Comparison of ENCODE assay signal across 8 cellular contexts in genomic region chr13:25375727-25376358, GRCh38. TPM values are rescaled to one million over a fixed set of nuclear protein-coding genes. Genes with fewer than 3 reads are reported as not detected.
DNase-seq lines count a peak whose midpoint lies in the region; ATAC-seq and TF ChIP-seq lines count a peak whose summit lies in the region.

No MANE protein-coding gene starts in this region.

- H3K79me2 ChIP-seq in GM23248 (ENCODE audit: insufficient read depth): no peaks in the 10 kb centered on the region

- no peak for ATAC-seq in GM18502 (IDR thresholded peaks at IDR 0.05; ENCODE audit: poor library complexity, unreplicated experiment)

- H3K9me2 ChIP-seq in GM23248 (ENCODE audit: insufficient read depth): no peaks in the 10 kb centered on the region

- H3K27ac Mint-ChIP-seq in Calu3 (ENCODE audit: unreplicated experiment): no peak overlapping the region
- H3K27ac Mint-ChIP-seq in activated naive CD4-positive, alpha-beta T cell treated with anti-CD3 and anti-CD28 coated beads, Interleukin-2, amount 10 ng/mL, durations not matched to agents 7 days and 5 days: no peak overlapping the region

- no peak overlapping the region for H3K4me2 ChIP-seq in GM23248 (ENCODE audit: unreplicated experiment)

- peaks cover 44% of the 10 kb centered on the region for H3K27me3 ChIP-seq in GM23248 (replicated peaks; ENCODE audit: insufficient read depth)

- no TSS peak for BruUV-seq in Calu3 (replicated peaks; lab: Mats Ljungman, UMichigan)

- in situ Hi-C loops in GM23248 (cut with MboI): no loop called here

- no peaks in the 10 kb centered on the region for H3F3A ChIP-seq in GM23248 (ENCODE audit: insufficient read depth)

- peaks cover 63% of the 10 kb centered on the region for H3K27me3 Mint-ChIP-seq in Calu3 (ENCODE audit: unreplicated experiment)
- peaks cover 65% of the 10 kb centered on the region for H3K27me3 Mint-ChIP-seq in activated naive CD4-positive, alpha-beta T cell treated with anti-CD3 and anti-CD28 coated beads, Interleukin-2, amount 10 ng/mL, durations not matched to agents 7 days and 5 days

- no peak overlapping the region for H3K4me3 ChIP-seq in GM23248

- no peaks in the 10 kb centered on the region for H3K4me1 Mint-ChIP-seq in Calu3 (ENCODE audit: low read depth, unreplicated experiment)
- peaks cover 7% of the 10 kb centered on the region for H3K4me1 Mint-ChIP-seq in activated naive CD4-positive, alpha-beta T cell treated with anti-CD3 and anti-CD28 coated beads, Interleukin-2, amount 10 ng/mL, durations not matched to agents 7 days and 5 days

- DNase-seq in Calu3 (peak; percentile 36), GM23248 (peak; percentile 48), NCI-H526 (lab: John Stamatoyannopoulos, UW) (peak; percentile 35 to 81), iPS-NIHi11 (ENCODE audit: low spot score) (peak; percentile 62), NCI-H1436 treated with DMSO at 0.1 percent for 48 hours (lab: John Stamatoyannopoulos, UW) (no peak)
- peak; percentile 43 for DNase-seq in activated naive CD4-positive, alpha-beta T cell treated with anti-CD3 and anti-CD28 coated beads, Interleukin-2, amount 10 ng/mL, durations not matched to agents 7 days and 5 days
- peak; percentile 15 for DNase-seq in stimulated activated CD8-positive, alpha-beta memory T cell treated with anti-CD3 and anti-CD28 coated beads, Interleukin-12 subunit alpha, Interleukin-12 subunit beta, amount 100 ng/mL, for 1 hour (ENCODE audit: low read depth)

- peak; percentile 64 for TF ChIP-seq CTCF in Calu3 (IDR thresholded peaks at IDR 0.05; ENCODE audit: unreplicated experiment)

- no peaks in the 10 kb centered on the region for H3K36me3 Mint-ChIP-seq in Calu3 (ENCODE audit: insufficient read depth, unreplicated experiment)
- no peaks in the 10 kb centered on the region for H3K36me3 Mint-ChIP-seq in activated naive CD4-positive, alpha-beta T cell treated with anti-CD3 and anti-CD28 coated beads, Interleukin-2, amount 10 ng/mL, durations not matched to agents 7 days and 5 days

- no peaks in the 10 kb centered on the region for H3K36me3 ChIP-seq in GM23248 (ENCODE audit: low read depth)

- CTCF ChIA-PET in Calu3 (lab: Charles Lee): interaction anchor here (0.5 to 0.7 kb wide), 2 partner anchors 32 to 323 kb away, joined by 3 read pairs; no protein-coding TSS in a partner anchor
- CTCF ChIA-PET in activated naive CD4-positive, alpha-beta T cell treated with anti-CD3 and anti-CD28 coated beads, Interleukin-2, amount 10 ng/mL, durations not matched to agents 7 days and 5 days (lab: Charles Lee): interaction anchor here (0.7 to 3.0 kb wide), 13 partner anchors 8 to 381 kb away, joined by 3 to 24 read pairs (median 4); no protein-coding TSS in a partner anchor

- H3K4me1 ChIP-seq in GM23248 (ENCODE audit: insufficient read depth): no peaks in the 10 kb centered on the region

- WGBS in GM23248 (ENCODE audit: low coverage in 1 of 2, low lambda C conversion rate in 2 of 2, missing lambda C conversion rate in 2 of 2), 2 experiments: 13 to 14% methylated on average over 9 of the region's 9 CpGs

- H4K20me1 ChIP-seq in GM23248 (ENCODE audit: insufficient read depth): no peaks in the 10 kb centered on the region

- no peaks in the 10 kb centered on the region for H3K9me3 Mint-ChIP-seq in Calu3 (ENCODE audit: low read depth, unreplicated experiment)
- H3K9me3 Mint-ChIP-seq in activated naive CD4-positive, alpha-beta T cell treated with anti-CD3 and anti-CD28 coated beads, Interleukin-2, amount 10 ng/mL, durations not matched to agents 7 days and 5 days: no peaks in the 10 kb centered on the region

- no peak overlapping the region for H3K9ac ChIP-seq in GM23248

- H3K9me3 ChIP-seq in GM23248 (ENCODE audit: low read depth): no peaks in the 10 kb centered on the region

- no peak overlapping the region for H2AFZ ChIP-seq in GM23248

- H3K4me3 Mint-ChIP-seq in Calu3 (ENCODE audit: low read depth, unreplicated experiment): no peak overlapping the region
- no peak overlapping the region for H3K4me3 Mint-ChIP-seq in activated naive CD4-positive, alpha-beta T cell treated with anti-CD3 and anti-CD28 coated beads, Interleukin-2, amount 10 ng/mL, durations not matched to agents 7 days and 5 days

- intact Hi-C loops in Calu3 (cut with micrococcal nuclease; ENCODE audit: unreplicated experiment): no loop called here

- H3K27ac ChIP-seq in GM23248: no peak overlapping the region

RNA-seq across cellular contexts. Expression of gene ATP8A2, which starts 4.1 kb away (rescaled TPM):
- 0.05 and 0.07 TPM in 2 replicates for total RNA-seq in Calu3 (2022)
- total RNA-seq in GM23248 (2014; rRNA removed; shearing (Covaris generic)): under 0.01 TPM in 1 of 2 replicates, not detected in the other
- 0.05 TPM in 2 replicates for polyA plus RNA-seq in GM23248 (2016; fragmentation: Nextera tagmentation; extraction: Ambion mirVana)
